ENCODE assay signal across 2 cellular contexts in genomic region chr17:58684003-58684402, GRCh38.
TF ChIP-seq lines count a peak whose summit lies in the region.

No MANE protein-coding gene starts in this region.

TF ChIP-seq in HepG2, 621 proteins besides CTCF, POLR2A, EP300 and RAD21:
- no peak for TF ChIP-seq ZNF619 (CRISPR knock-in tag; IDR thresholded peaks at IDR 0.05)
- peak; percentile 63 for TF ChIP-seq BHLHE40 (IDR thresholded peaks at IDR 0.05; ENCODE audit: low read length)

TF ChIP-seq in K562, 482 proteins besides CTCF, POLR2A, EP300 and RAD21:
- TF ChIP-seq PHB2 (IDR thresholded peaks at IDR 0.05; ENCODE audit: low read depth) (no peak), ATF3 (IDR thresholded peaks at IDR 0.05) (peak; percentile 22; the same call in 1 of the 2 replicates), ATF3 (CRISPR knock-in tag; conservative IDR thresholded peaks at IDR 0.05) (no peak), ZBTB40 (IDR thresholded peaks at IDR 0.05) (no peak), ZBTB40 (CRISPR knock-in tag; IDR thresholded peaks at IDR 0.05) (no peak), ZBTB11 (CRISPR knock-in tag; IDR thresholded peaks at IDR 0.05) (peak in 1 of 3 experiments; percentile 57; a peak in 1 of 6 replicates), ZNF398 (CRISPR knock-in tag; IDR thresholded peaks at IDR 0.05) (no peak), CBFA2T2 (conservative IDR thresholded peaks at IDR 0.05) (no peak), RNF219 (CRISPR knock-in tag; IDR thresholded peaks at IDR 0.05) (no peak), ZBTB33 (CRISPR knock-in tag; IDR thresholded peaks at IDR 0.05) (peak; percentile 50; the same call in 1 of the 2 replicates)
